In genomic region chr13:99656092-99656745, GRCh38 we compare ENCODE assay signal across 8 cellular contexts. TPM values are rescaled to one million over a fixed set of nuclear protein-coding genes. Genes with fewer than 3 reads are reported as not detected.
DNase-seq lines count a peak whose midpoint lies in the region; ATAC-seq, FAIRE-seq and TF ChIP-seq lines count a peak whose summit lies in the region.

No MANE protein-coding gene starts in this region.

- ATAC-seq in HG02610 (IDR thresholded peaks at IDR 0.05; ENCODE audit: unreplicated experiment) (peak; percentile 52), heart right ventricle (peak in 7 of 8 donors; percentile 63 to 79 (median 68)), HG03457 (IDR thresholded peaks at IDR 0.05; ENCODE audit: unreplicated experiment) (no peak)
- peak; percentile 48 for ATAC-seq in activated naive CD8-positive, alpha-beta T cell treated with anti-CD3 and anti-CD28 coated beads, Interleukin-2, amount 50 U/mL, for 24 hours

- DNase-seq in NCI-H1417 (lab: John Stamatoyannopoulos, UW) (peak; percentile 84 to 97 (median 88)), T follicular helper cell (ENCODE audit: low read depth) (peak; percentile 76), heart right ventricle (peak; percentile 41 to 81), pulmonary artery endothelial cell (ENCODE audit: low read depth, low spot score) (peak; percentile 41)
- peak; percentile 85 for DNase-seq in activated naive CD8-positive, alpha-beta T cell treated with anti-CD3 and anti-CD28 coated beads, Interleukin-2, amount 50 U/mL, for 24 hours

- WGBS in heart right ventricle, 2 donors, result 15 to 17% methylated on average over 8 of the region's 8 CpGs

- H3K36me3 ChIP-seq in heart right ventricle, result no peaks in the 10 kb centered on the region

- no peaks in the 10 kb centered on the region for H3K27me3 Mint-ChIP-seq in activated naive CD8-positive, alpha-beta T cell treated with anti-CD3 and anti-CD28 coated beads, Interleukin-2, amount 50 U/mL, for 24 hours

- H3K4me3 Mint-ChIP-seq in activated naive CD8-positive, alpha-beta T cell treated with anti-CD3 and anti-CD28 coated beads, Interleukin-2, amount 50 U/mL, for 24 hours, result peak overlapping the region; percentile 35

- H3K27me3 ChIP-seq in heart right ventricle, result peaks cover 0 to 40% (median 0%) of the 10 kb centered on the region in 7 donors

- H3K4me1 Mint-ChIP-seq in activated naive CD8-positive, alpha-beta T cell treated with anti-CD3 and anti-CD28 coated beads, Interleukin-2, amount 50 U/mL, for 24 hours, result peaks cover 41% of the 10 kb centered on the region

- no peaks in the 10 kb centered on the region for H3K36me3 Mint-ChIP-seq in activated naive CD8-positive, alpha-beta T cell treated with anti-CD3 and anti-CD28 coated beads, Interleukin-2, amount 50 U/mL, for 24 hours (ENCODE audit: low read depth)

- peak; percentile 78 to 93 (median 90) for TF ChIP-seq CTCF in heart right ventricle (IDR thresholded peaks at IDR 0.05)

- peak; percentile 97 for FAIRE-seq in G401.6 (lab: Jason Lieb, UNC)

- intact Hi-C loops in heart right ventricle (cut with DNase I), result loop anchor here (1.0 to 10.0 kb wide), 13 partner anchors 249 to 1469 kb away; no protein-coding TSS in a partner anchor

- H3K9me3 ChIP-seq in heart right ventricle, result no peaks in the 10 kb centered on the region

- peaks cover 0 to 35% (median 14%) of the 10 kb centered on the region in 9 donors for H3K4me1 ChIP-seq in heart right ventricle

- H3K9me3 Mint-ChIP-seq in activated naive CD8-positive, alpha-beta T cell treated with anti-CD3 and anti-CD28 coated beads, Interleukin-2, amount 50 U/mL, for 24 hours, result no peaks in the 10 kb centered on the region

- peak overlapping the region; percentile 81 for H3K27ac Mint-ChIP-seq in activated naive CD8-positive, alpha-beta T cell treated with anti-CD3 and anti-CD28 coated beads, Interleukin-2, amount 50 U/mL, for 24 hours

- no peak overlapping the region for H3K4me3 ChIP-seq in heart right ventricle

- no peak overlapping the region for H3K27ac ChIP-seq in heart right ventricle

RNA-seq across cellular contexts. Expression of gene CLYBL, which starts 49.7 kb away (rescaled TPM):
- total RNA-seq in heart right ventricle, result 10 to 100 TPM; 23.0 to 38.9 (median 27.9) TPM
- 10 to 100 TPM in 1 of 2 donors, 1 to 10 TPM in 1; 9.7 to 14.6 TPM for polyA plus RNA-seq in heart right ventricle
- total RNA-seq in pulmonary artery endothelial cell, result 0.46 and 0.92 TPM in 2 replicates

Comparison
In these comparisons a context has a peak if more than half of its experiments do, and no peak if none do; other contexts are left out.
1. RNA of gene CLYBL, which starts 49.7 kb away (total RNA-seq): 23.0 to 38.9 TPM in heart right ventricle; 0.46 to 0.92 TPM in pulmonary artery endothelial cell; every median in the first group is over 10 times any median in the second.
2. Peak in every context shown above with its lines, with median percentiles within 50 percentile points of each other: DNase-seq.